Comparison of ENCODE assay signal across 1 cellular context in the genomic region with DNA sequence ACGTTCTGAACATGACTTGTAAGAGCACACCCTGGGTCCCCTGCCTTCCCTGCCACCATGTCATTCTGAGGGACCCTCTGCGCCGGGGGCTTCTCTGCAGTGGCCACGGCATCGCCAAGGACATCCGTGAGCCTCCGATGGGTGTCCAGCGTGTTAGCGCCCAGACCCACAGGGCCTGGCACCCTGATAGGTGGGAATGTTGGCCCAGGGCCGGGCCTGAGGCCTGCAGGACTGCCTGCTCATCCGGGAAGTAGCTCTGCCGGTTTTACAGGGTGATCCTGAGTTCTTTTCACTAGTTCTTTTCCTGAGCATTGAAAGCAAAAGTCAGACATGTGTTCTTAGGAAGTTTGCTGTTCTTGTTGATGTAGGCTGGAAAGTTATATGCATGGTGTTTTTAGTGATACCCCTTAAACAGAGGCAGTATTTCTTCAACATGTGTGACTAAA.
TF ChIP-seq lines count a peak whose summit lies in the region.

No MANE protein-coding gene starts in this region.

TF ChIP-seq in H1, 55 proteins besides CTCF, POLR2A, EP300 and RAD21:
- TF ChIP-seq JUN (IDR thresholded peaks at IDR 0.05; ENCODE audit: low read depth, low read length) = no peak
- TF ChIP-seq CHD1 (IDR thresholded peaks at IDR 0.05; ENCODE audit: low read depth, low read length) = no peak
- TF ChIP-seq JUND (IDR thresholded peaks at IDR 0.05; ENCODE audit: low read length) = no peak
- TF ChIP-seq PHF8 (conservative IDR thresholded peaks at IDR 0.05; ENCODE audit: low read depth, low read length) = no peak
- no peak for TF ChIP-seq TEAD4 (IDR thresholded peaks at IDR 0.05; ENCODE audit: low read depth, low read length)
- TF ChIP-seq CBX5 (IDR thresholded peaks at IDR 0.05; ENCODE audit: low read depth, low read length) = no peak
- TF ChIP-seq SUZ12 (IDR thresholded peaks at IDR 0.05; ENCODE audit: low read length) = no peak
- TF ChIP-seq CHD2 (IDR thresholded peaks at IDR 0.05; ENCODE audit: low read length) = no peak
- TF ChIP-seq SIRT6 (IDR thresholded peaks at IDR 0.05; ENCODE audit: low read length) = no peak
- TF ChIP-seq BACH1 (IDR thresholded peaks at IDR 0.05; ENCODE audit: low read length) = no peak
- no peak for TF ChIP-seq TBP (IDR thresholded peaks at IDR 0.05; ENCODE audit: low read depth, low read length)
- TF ChIP-seq, protein P1, sequence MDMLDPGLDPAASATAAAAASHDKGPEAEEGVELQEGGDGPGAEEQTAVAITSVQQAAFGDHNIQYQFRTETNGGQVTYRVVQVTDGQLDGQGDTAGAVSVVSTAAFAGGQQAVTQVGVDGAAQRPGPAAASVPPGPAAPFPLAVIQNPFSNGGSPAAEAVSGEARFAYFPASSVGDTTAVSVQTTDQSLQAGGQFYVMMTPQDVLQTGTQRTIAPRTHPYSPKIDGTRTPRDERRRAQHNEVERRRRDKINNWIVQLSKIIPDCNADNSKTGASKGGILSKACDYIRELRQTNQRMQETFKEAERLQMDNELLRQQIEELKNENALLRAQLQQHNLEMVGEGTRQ (IDR thresholded peaks at IDR 0.05; ENCODE audit: low read length) = no peak
- TF ChIP-seq SP4 (IDR thresholded peaks at IDR 0.05; ENCODE audit: low read length) = no peak
- no peak for TF ChIP-seq BRCA1 (IDR thresholded peaks at IDR 0.05; ENCODE audit: low read depth, low read length)
- TF ChIP-seq FOSL1 (IDR thresholded peaks at IDR 0.05; ENCODE audit: insufficient read depth, low read depth, low read length) = no peak
- no peak for TF ChIP-seq TAF1 (IDR thresholded peaks at IDR 0.05; ENCODE audit: low read depth, low read length)
- no peak for TF ChIP-seq SP1 (IDR thresholded peaks at IDR 0.05; ENCODE audit: low read depth, low read length)
